8 cellular contexts compared by ENCODE assay signal in the genomic region with DNA sequence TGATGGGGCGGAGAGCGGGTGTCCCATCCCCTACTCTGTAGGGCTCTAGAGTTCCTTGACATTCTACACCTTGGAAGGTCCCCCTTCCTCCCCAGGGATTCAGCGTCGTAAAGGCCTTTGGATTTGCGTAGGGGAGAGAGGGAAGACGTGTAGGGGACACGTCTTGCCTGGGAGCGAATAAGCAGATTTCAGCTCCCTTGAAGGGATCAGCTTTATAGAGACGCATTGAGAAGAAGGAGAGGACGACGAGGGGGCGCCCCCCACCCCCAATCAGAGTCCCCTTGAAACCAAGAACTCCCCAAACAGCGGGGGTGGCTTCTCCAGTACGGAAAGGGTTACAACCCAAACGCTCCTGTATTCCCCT. TPM values are rescaled to one million over a fixed set of nuclear protein-coding genes. Genes with fewer than 3 reads are reported as not detected.
DNase-seq lines count a peak whose midpoint lies in the region; ATAC-seq and TF ChIP-seq lines count a peak whose summit lies in the region.

No MANE protein-coding gene starts in this region.

- H3K27me3 ChIP-seq in CD4-positive, CD25-positive, alpha-beta regulatory T cell (ENCODE audit: control insufficient read depth, insufficient read depth, low read length) = no peaks in the 10 kb centered on the region
- H3K27me3 ChIP-seq in HUES6 (ENCODE audit: control insufficient read depth, insufficient read depth, low read length) (no peaks in the 10 kb centered on the region), vagina (no peaks in the 10 kb centered on the region)

- DNase-seq in CD4-positive, CD25-positive, alpha-beta regulatory T cell = no peak
- DNase-seq in MCF 10A (ENCODE audit: unreplicated experiment) = peak; percentile 40
- no peak for DNase-seq in memory B cell (ENCODE audit: low spot score in 2 of 2)
- DNase-seq in vagina (ENCODE audit: extremely low spot score in 2 of 2) = no peak
- DNase-seq in glomerular visceral epithelial cell (ENCODE audit: extremely low spot score) = no peak
- DNase-seq in HPDE6-E6E7 (ENCODE audit: extremely low spot score) = no peak

- no peaks in the 10 kb centered on the region for H3K9me3 ChIP-seq in CD4-positive, CD25-positive, alpha-beta regulatory T cell (ENCODE audit: control insufficient read depth in 2 of 2, low read length in 2 of 2)
- H3K9me3 ChIP-seq in HUES6 (ENCODE audit: control insufficient read depth, insufficient read depth, low read depth, low read length) = no peaks in the 10 kb centered on the region
- no peaks in the 10 kb centered on the region for H3K9me3 ChIP-seq in vagina

- no peak overlapping the region for H3K27ac ChIP-seq in CD4-positive, CD25-positive, alpha-beta regulatory T cell (ENCODE audit: insufficient read depth, low read length, poor library complexity, severe bottlenecking)
- no peak overlapping the region for H3K27ac ChIP-seq in HUES6 (ENCODE audit: low read depth, low read length)
- H3K27ac ChIP-seq in vagina = peak overlapping the region; percentile 72

- H3K27ac Mint-ChIP-seq in CD4-positive, CD25-positive, alpha-beta regulatory T cell = peak overlapping the region; percentile 67 to 97 (median 95)
- H3K27ac Mint-ChIP-seq in MCF 10A (ENCODE audit: low read depth, unreplicated experiment) = peak overlapping the region; percentile 99
- H3K27ac Mint-ChIP-seq in memory B cell = peak overlapping the region; percentile 73

- CTCF ChIA-PET in MCF 10A (lab: Yijun Ruan, JAX) = interaction anchor here (0.6 to 18.8 kb wide), 7 partner anchors 16 to 483 kb away, joined by 3 to 411 read pairs (median 4); no protein-coding TSS in a partner anchor

- H3K27me3 Mint-ChIP-seq in CD4-positive, CD25-positive, alpha-beta regulatory T cell = peaks cover 8% of the 10 kb centered on the region
- H3K27me3 Mint-ChIP-seq in MCF 10A (ENCODE audit: insufficient read depth, unreplicated experiment) = no peaks in the 10 kb centered on the region
- no peaks in the 10 kb centered on the region for H3K27me3 Mint-ChIP-seq in memory B cell

- POLR2A ChIA-PET in MCF 10A (lab: Yijun Ruan, JAX) = interaction anchor here (0.5 to 4.4 kb wide), 22 partner anchors 8 to 438 kb away, joined by 3 to 29 read pairs (median 4); a partner anchor contains a TSS

- ATAC-seq in CD4-positive, CD25-positive, alpha-beta regulatory T cell (ENCODE audit: low read depth in 2 of 2) = no peak
- ATAC-seq in memory B cell (ENCODE audit: low read depth) = no peak
- no peak for ATAC-seq in GM21447 (IDR thresholded peaks at IDR 0.05; ENCODE audit: unreplicated experiment)

- intact Hi-C loops in MCF 10A (cut with micrococcal nuclease) = no loop called here
- intact Hi-C loops in vagina (cut with DNase I) = no loop called here

- H3K4me1 Mint-ChIP-seq in CD4-positive, CD25-positive, alpha-beta regulatory T cell = peaks cover 0 to 38% (median 17%) of the 10 kb centered on the region in 4 donors
- peaks cover 15% of the 10 kb centered on the region for H3K4me1 Mint-ChIP-seq in MCF 10A (ENCODE audit: insufficient read depth, unreplicated experiment)
- H3K4me1 Mint-ChIP-seq in memory B cell = peaks cover 11% of the 10 kb centered on the region

- TF ChIP-seq POLR2A in vagina (IDR thresholded peaks at IDR 0.05) = no peak

- H3K36me3 ChIP-seq in CD4-positive, CD25-positive, alpha-beta regulatory T cell (ENCODE audit: control insufficient read depth, insufficient read depth, low read length) = peaks cover 32% of the 10 kb centered on the region
- H3K36me3 ChIP-seq in HUES6 (ENCODE audit: control insufficient read depth, insufficient read depth, low read length) (no peaks in the 10 kb centered on the region), vagina (peaks cover 0 to 30% of the 10 kb centered on the region in 2 donors)

- no peaks in the 10 kb centered on the region for H3K9me3 Mint-ChIP-seq in CD4-positive, CD25-positive, alpha-beta regulatory T cell
- H3K9me3 Mint-ChIP-seq in MCF 10A (ENCODE audit: unreplicated experiment) (no peaks in the 10 kb centered on the region), memory B cell (no peaks in the 10 kb centered on the region)

- H3K9ac ChIP-seq in HUES6 (ENCODE audit: low read length) = peak overlapping the region; percentile 19

- H3K4me1 ChIP-seq in CD4-positive, CD25-positive, alpha-beta regulatory T cell (ENCODE audit: control insufficient read depth, insufficient read depth, low read length, poor library complexity, severe bottlenecking) = peaks cover 25% of the 10 kb centered on the region
- H3K4me1 ChIP-seq in HUES6 (ENCODE audit: control insufficient read depth, insufficient read depth, low read length) (peaks cover 18% of the 10 kb centered on the region), vagina (peaks cover 27% of the 10 kb centered on the region)

- H3K4me3 Mint-ChIP-seq in CD4-positive, CD25-positive, alpha-beta regulatory T cell = peak overlapping the region; percentile 90 to 99 (median 94)
- peak overlapping the region; percentile 95 for H3K4me3 Mint-ChIP-seq in MCF 10A (ENCODE audit: unreplicated experiment)
- peak overlapping the region; percentile 88 for H3K4me3 Mint-ChIP-seq in memory B cell

- peaks cover 32% of the 10 kb centered on the region for H3K36me3 Mint-ChIP-seq in CD4-positive, CD25-positive, alpha-beta regulatory T cell
- H3K36me3 Mint-ChIP-seq in MCF 10A (ENCODE audit: insufficient read depth, unreplicated experiment) (peaks cover 26% of the 10 kb centered on the region), memory B cell (peaks cover 18% of the 10 kb centered on the region)

- TF ChIP-seq CTCF in MCF 10A (IDR thresholded peaks at IDR 0.05; ENCODE audit: unreplicated experiment) (no peak), vagina (IDR thresholded peaks at IDR 0.05) (no peak)

- BruUV-seq in MCF 10A (replicated peaks; lab: Mats Ljungman, UMichigan) = TSS peak; percentile 69

- H3K4me3 ChIP-seq in CD4-positive, CD25-positive, alpha-beta regulatory T cell (ENCODE audit: low read depth, low read length) = peak overlapping the region; percentile 95
- peak overlapping the region; percentile 83 for H3K4me3 ChIP-seq in HUES6 (ENCODE audit: low read depth, low read length)
- H3K4me3 ChIP-seq in vagina = peak overlapping the region; percentile 82 to 95

RNA-seq across cellular contexts. Expression of a gene that starts 0.3 kb away (rescaled TPM):
- total RNA-seq in CD4-positive, CD25-positive, alpha-beta regulatory T cell = 209 TPM
- polyA plus RNA-seq in CD4-positive, CD25-positive, alpha-beta regulatory T cell = 100 to 1,000 TPM in 3 of 4 donors, 10 to 100 TPM in 1; 91.5 to 119 (median 112) TPM
- total RNA-seq in MCF 10A (2022) (49.4 and 74.6 TPM in 2 replicates), vagina (131 TPM)

RNA-seq across cellular contexts. Expression of a gene that starts 24.9 kb away (rescaled TPM):
- total RNA-seq in CD4-positive, CD25-positive, alpha-beta regulatory T cell = not detected
- polyA plus RNA-seq in CD4-positive, CD25-positive, alpha-beta regulatory T cell = not detected
- total RNA-seq in MCF 10A (2022) (not detected in 2 replicates), vagina (not detected)

RNA-seq across cellular contexts. Expression of a gene that starts 51.0 kb away (rescaled TPM):
- total RNA-seq in CD4-positive, CD25-positive, alpha-beta regulatory T cell = 228 TPM
- polyA plus RNA-seq in CD4-positive, CD25-positive, alpha-beta regulatory T cell = 100 to 1,000 TPM; 577 to 700 (median 672) TPM
- 328 and 381 TPM in 2 replicates for total RNA-seq in MCF 10A (2022)
- 311 TPM for total RNA-seq in vagina
